ENCODE assay signal across 18 cellular contexts in the genomic region with DNA sequence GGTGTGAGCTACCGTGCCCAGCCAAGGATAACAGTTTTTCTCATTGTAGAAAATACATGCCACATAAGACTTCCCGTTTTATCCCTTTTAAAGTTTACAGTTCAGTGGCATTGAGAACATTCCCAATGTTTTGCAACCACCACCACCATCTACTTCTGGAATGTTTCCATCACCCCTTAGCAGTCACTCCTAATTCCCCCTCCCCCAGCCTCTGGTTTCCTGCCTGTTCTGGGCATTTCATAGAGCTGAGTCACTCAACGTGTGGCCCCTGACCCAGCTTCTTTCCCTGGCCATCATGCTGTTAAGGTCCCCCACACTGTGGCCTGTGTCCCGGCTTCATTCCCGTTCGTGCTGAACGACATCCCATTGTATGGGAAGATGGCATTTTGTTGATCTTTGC. TPM values are rescaled to one million over a fixed set of nuclear protein-coding genes. Genes with fewer than 3 reads are reported as not detected.
DNase-seq lines count a peak whose midpoint lies in the region; ATAC-seq and TF ChIP-seq lines count a peak whose summit lies in the region.
"Had no signal": no experiment of that assay in that cellular context is flagged by ENCODE, and none has a peak within 500 bp of the region (broad histone marks: within the 10 kb centered on the region; RNA-seq: fewer than 3 reads in every experiment).

No MANE protein-coding gene starts in this region.

- no peaks in the 10 kb centered on the region for H3K36me3 Mint-ChIP-seq in endothelial cell (ENCODE audit: low read depth, unreplicated experiment)
- H3K36me3 Mint-ChIP-seq: CD14-positive monocyte had no signal

- no peak overlapping the region for H3K4me3 ChIP-seq in BJ (ENCODE audit: low read depth, low read length)
- no peak overlapping the region for H3K4me3 ChIP-seq in mesendoderm (ENCODE audit: low read length)
- H3K4me3 ChIP-seq: gastrocnemius medialis, lower lobe of right lung, thyroid gland had no signal

- peaks cover 5% of the 10 kb centered on the region for H3K4me1 Mint-ChIP-seq in endothelial cell (ENCODE audit: unreplicated experiment)
- H3K4me1 Mint-ChIP-seq: activated B cell treated with CpG ODN at 0.5 μM for 24 hours, CD14-positive monocyte had no signal

- H3K27me3 Mint-ChIP-seq in endothelial cell (ENCODE audit: unreplicated experiment), result peaks cover 7% of the 10 kb centered on the region

- H3K23ac ChIP-seq in mesendoderm (ENCODE audit: low read length), result no peak overlapping the region

- no peak overlapping the region for H2AK5ac ChIP-seq in mesendoderm (ENCODE audit: low read length)

- H2BK15ac ChIP-seq in mesendoderm (replicated peaks; ENCODE audit: low read depth), result no peak overlapping the region

- no peak overlapping the region for H3K27ac ChIP-seq in mesendoderm (ENCODE audit: low read depth, low read length)
- H3K27ac ChIP-seq: gastrocnemius medialis, lower lobe of right lung, thyroid gland had no signal

- no peak overlapping the region for H2BK120ac ChIP-seq in mesendoderm (ENCODE audit: low read depth, low read length)

- no CpG with 5 or more reads among the region's 7 CpGs for WGBS in mesendoderm (ENCODE audit: extremely low coverage, insufficient coverage, low lambda C conversion rate)

- no peaks in the 10 kb centered on the region for H3K79me1 ChIP-seq in mesendoderm (ENCODE audit: low read length)

- H4K5ac ChIP-seq in mesendoderm (ENCODE audit: low read length), result no peak overlapping the region

- H4K8ac ChIP-seq in mesendoderm (ENCODE audit: low read depth, low read length), result no peak overlapping the region

- H3K9me3 Mint-ChIP-seq in endothelial cell (ENCODE audit: unreplicated experiment), result no peaks in the 10 kb centered on the region
- H3K9me3 Mint-ChIP-seq: activated B cell treated with CpG ODN at 0.5 μM for 24 hours had no signal

- H3K4me3 Mint-ChIP-seq in endothelial cell (ENCODE audit: unreplicated experiment), result no peak overlapping the region
- H3K4me3 Mint-ChIP-seq: activated B cell treated with CpG ODN at 0.5 μM for 24 hours; activated T-cell treated with anti-CD3 and anti-CD28 coated beads, Interleukin-2, amount 50 U/mL, for 72 hours; CD14-positive monocyte had no signal

- no peaks in the 10 kb centered on the region; the same call in 1 of the 2 replicates for H3K27me3 ChIP-seq in BJ (ENCODE audit: control insufficient read depth, insufficient read depth, low read length)
- no peaks in the 10 kb centered on the region for H3K27me3 ChIP-seq in mesendoderm (ENCODE audit: insufficient read depth, low read length, poor library complexity)
- H3K27me3 ChIP-seq: thyroid gland had no signal

- H3K4me1 ChIP-seq in mesendoderm (ENCODE audit: control insufficient read depth, low read depth, low read length), result no peaks in the 10 kb centered on the region
- H3K4me1 ChIP-seq: gastrocnemius medialis, lower lobe of right lung, thyroid gland had no signal

- no peak overlapping the region for H3K4ac ChIP-seq in mesendoderm (ENCODE audit: low read depth, low read length)

- H3K79me2 ChIP-seq in mesendoderm (ENCODE audit: control insufficient read depth, insufficient read depth, low read length), result no peaks in the 10 kb centered on the region

- POLR2A ChIA-PET in BJ (lab: Charles Lee), result no interaction called here

- ATAC-seq in HG02973 (IDR thresholded peaks at IDR 0.05; ENCODE audit: unreplicated experiment), result no peak
- ATAC-seq: activated T-cell treated with anti-CD3 and anti-CD28 coated beads, Interleukin-2, amount 50 U/mL, for 72 hours; gastrocnemius medialis; lower lobe of right lung had no signal

- peak overlapping the region; percentile 35 for H3K56ac ChIP-seq in mesendoderm (ENCODE audit: low read length)

- TF ChIP-seq CTCF in BJ (IDR thresholded peaks at IDR 0.05; ENCODE audit: insufficient read depth, low read depth, low read length) (no peak), endothelial cell (IDR thresholded peaks at IDR 0.05; ENCODE audit: unreplicated experiment) (no peak)

- DNase-seq in BJ (ENCODE audit: low read depth) (peak; percentile 6), NCI-H226 (peak; percentile 58), endothelial cell (ENCODE audit: low spot score) (peak; percentile 31), mesendoderm (peak; percentile 97), NCI-H2196 treated with DMSO at 0.1 percent for 48 hours (lab: John Stamatoyannopoulos, UW; ENCODE audit: unreplicated experiment) (no peak)
- DNase-seq in activated CD8-positive, alpha-beta memory T cell treated with anti-CD3 and anti-CD28 coated beads for 24 hours, result no peak
- no peak for DNase-seq in activated CD4-positive, CD25-positive, alpha-beta regulatory T cell (lab: John Stamatoyannopoulos, UW)
- DNase-seq: activated B cell treated with CpG ODN at 0.5 μM for 24 hours; activated T-cell treated with anti-CD3 and anti-CD28 coated beads, Interleukin-2, amount 50 U/mL, for 72 hours; caudate nucleus; gastrocnemius medialis; lower lobe of right lung; NCI-H2227 treated with DMSO at 0.1 percent for 48 hours; Right ventricle myocardium superior; thyroid gland had no signal

- H3K9ac ChIP-seq in mesendoderm (ENCODE audit: low read length), result no peak overlapping the region

- CTCF ChIA-PET in BJ (lab: Yijun Ruan, JAX), result no interaction called here

- H3K4me2 ChIP-seq in mesendoderm (ENCODE audit: low read length), result no peak overlapping the region

- peak overlapping the region; percentile 49 for H3K27ac Mint-ChIP-seq in endothelial cell (ENCODE audit: unreplicated experiment)
- H3K27ac Mint-ChIP-seq: activated B cell treated with CpG ODN at 0.5 μM for 24 hours; activated T-cell treated with anti-CD3 and anti-CD28 coated beads, Interleukin-2, amount 50 U/mL, for 72 hours; CD14-positive monocyte had no signal

- H3K36me3 ChIP-seq in BJ (ENCODE audit: control insufficient read depth, insufficient read depth, low read length), result no peaks in the 10 kb centered on the region
- H3K36me3 ChIP-seq in mesendoderm (ENCODE audit: control insufficient read depth, insufficient read depth, low read length), result no peaks in the 10 kb centered on the region
- H3K36me3 ChIP-seq: gastrocnemius medialis, lower lobe of right lung, thyroid gland had no signal

- H2BK5ac ChIP-seq in mesendoderm (ENCODE audit: low read length), result no peak overlapping the region

- no peak overlapping the region for H3K18ac ChIP-seq in mesendoderm (ENCODE audit: low read length)

RNA-seq across cellular contexts. Expression of a gene that starts 30.7 kb away (rescaled TPM):
- polyA plus RNA-seq in BJ (2011; rRNA removed), result not detected in 2 replicates
- polyA minus RNA-seq in BJ (2011; rRNA and poly(A)+ RNA removed), result not detected in 2 replicates
- not detected for total RNA-seq in endothelial cell (ENCODE audit: unreplicated experiment)
- 35.9 TPM for polyA plus RNA-seq in mesendoderm (2013, experiment 1 of 2)
- polyA plus RNA-seq in mesendoderm (2013, experiment 2 of 2), result 35.4 TPM
- total RNA-seq: activated B cell treated with CpG ODN at 0.5 μM for 24 hours; activated T-cell treated with anti-CD3 and anti-CD28 coated beads, Interleukin-2, amount 50 U/mL, for 72 hours; gastrocnemius medialis; lower lobe of right lung; posterior vena cava; Right ventricle myocardium superior; thyroid gland had no signal
- polyA plus RNA-seq: CD14-positive monocyte had no signal

RNA-seq across cellular contexts. Expression of a gene that starts 40.6 kb away (rescaled TPM):
- polyA plus RNA-seq in BJ (2011; rRNA removed), result not detected in 2 replicates
- not detected in 2 replicates for polyA minus RNA-seq in BJ (2011; rRNA and poly(A)+ RNA removed)
- not detected for total RNA-seq in endothelial cell (ENCODE audit: unreplicated experiment)
- 17.5 TPM for polyA plus RNA-seq in mesendoderm (2013, experiment 1 of 2)
- 17.8 TPM for polyA plus RNA-seq in mesendoderm (2013, experiment 2 of 2)
- total RNA-seq: activated B cell treated with CpG ODN at 0.5 μM for 24 hours, gastrocnemius medialis, lower lobe of right lung, posterior vena cava, Right ventricle myocardium superior, thyroid gland had no signal
- polyA plus RNA-seq: CD14-positive monocyte had no signal

Comparison
In these comparisons a context has a peak if more than half of its experiments do, and no peak if none do; other contexts are left out.
1. DNase-seq: peak in BJ (single experiment), NCI-H226 (single experiment), endothelial cell (single experiment) and mesendoderm (single experiment); none in activated CD8-positive, alpha-beta memory T cell treated with anti-CD3 and anti-CD28 coated beads for 24 hours (single experiment), NCI-H2196 treated with DMSO at 0.1 percent for 48 hours (single experiment) and activated CD4-positive, CD25-positive, alpha-beta regulatory T cell (0 of 4).